Comparison of ENCODE assay signal across 8 cellular contexts in genomic region chr18:80147418-80148315, GRCh38. TPM values are rescaled to one million over a fixed set of nuclear protein-coding genes. Genes with fewer than 3 reads are reported as not detected.
DNase-seq lines count a peak whose midpoint lies in the region; ATAC-seq and TF ChIP-seq lines count a peak whose summit lies in the region.

No MANE protein-coding gene starts in this region.

- H2BK5ac ChIP-seq in mesenchymal stem cell (ENCODE audit: low read depth, low read length, poor library complexity, severe bottlenecking), result no peak overlapping the region

- H3K9me3 Mint-ChIP-seq in activated CD8-positive, alpha-beta T cell treated with anti-CD3 and anti-CD28 coated beads for 36 hours, result no peaks in the 10 kb centered on the region

- no peak overlapping the region for H2BK15ac ChIP-seq in mesenchymal stem cell (ENCODE audit: low read depth, poor library complexity, severe bottlenecking)

- TF ChIP-seq CTCF in activated CD8-positive, alpha-beta T cell treated with anti-CD3 and anti-CD28 coated beads for 36 hours (IDR thresholded peaks at IDR 0.05), result no peak

- POLR2A ChIA-PET in activated CD8-positive, alpha-beta T cell treated with anti-CD3 and anti-CD28 coated beads for 36 hours (lab: Charles Lee), result interaction anchor here (0.7 kb wide), 1 partner anchor 114 kb away, joined by 4 read pairs; the partner anchor contains the start of gene RBFA

- no peak overlapping the region for H3K4me2 ChIP-seq in mesenchymal stem cell (ENCODE audit: low read length, poor library complexity, severe bottlenecking)

- H2BK120ac ChIP-seq in mesenchymal stem cell (ENCODE audit: low read depth, low read length), result no peak overlapping the region

- DNase-seq in DMS153 treated with DMSO at 0.1 percent for 48 hours (lab: John Stamatoyannopoulos, UW; ENCODE audit: unreplicated experiment), result peak; percentile 23
- DNase-seq in DMS153 (lab: John Stamatoyannopoulos, UW), result no peak
- DNase-seq in NCI-H345 (lab: John Stamatoyannopoulos, UW), result peak; percentile 95
- DNase-seq in activated CD8-positive, alpha-beta T cell treated with anti-CD3 and anti-CD28 coated beads for 36 hours, result peak; percentile 92
- peak; percentile 59 for DNase-seq in effector CD8-positive, alpha-beta T cell (lab: John Stamatoyannopoulos, UW)
- DNase-seq in mesenchymal stem cell, result peak; percentile 55
- peak; percentile 56 for DNase-seq in stimulated activated CD8-positive, alpha-beta memory T cell treated with anti-CD3 and anti-CD28 coated beads, Interleukin-12 subunit alpha, Interleukin-12 subunit beta, amount 100 ng/mL, for 24 hours (ENCODE audit: extremely low read depth)

- peak overlapping the region; percentile 75 for H3K27ac Mint-ChIP-seq in activated CD8-positive, alpha-beta T cell treated with anti-CD3 and anti-CD28 coated beads for 36 hours

- CTCF ChIA-PET in activated CD8-positive, alpha-beta T cell treated with anti-CD3 and anti-CD28 coated beads for 36 hours (lab: Charles Lee), result interaction anchor here (1.3 kb wide), 1 partner anchor 9 kb away, joined by 4 read pairs; no protein-coding TSS in a partner anchor

- intact Hi-C loops in activated CD8-positive, alpha-beta T cell treated with anti-CD3 and anti-CD28 coated beads for 36 hours (cut with micrococcal nuclease), result no loop called here

- no peak overlapping the region for H2AFZ ChIP-seq in mesenchymal stem cell (ENCODE audit: low read depth, low read length)

- no peaks in the 10 kb centered on the region for H3K4me1 ChIP-seq in mesenchymal stem cell (ENCODE audit: control insufficient read depth, insufficient read depth, low read depth, low read length)

- WGBS in mesenchymal stem cell, result 83% methylated on average over 50 of the region's 52 CpGs

- H3K27ac ChIP-seq in mesenchymal stem cell (ENCODE audit: low read length, poor library complexity, severe bottlenecking), result no peak overlapping the region

- H3K23ac ChIP-seq in mesenchymal stem cell (ENCODE audit: low read length in 2 of 2), result no peak overlapping the region

- H3K27me3 Mint-ChIP-seq in activated CD8-positive, alpha-beta T cell treated with anti-CD3 and anti-CD28 coated beads for 36 hours, result peaks cover 14% of the 10 kb centered on the region

- peaks cover 14% of the 10 kb centered on the region for H3K4me1 Mint-ChIP-seq in activated CD8-positive, alpha-beta T cell treated with anti-CD3 and anti-CD28 coated beads for 36 hours (ENCODE audit: low read depth)

- ATAC-seq in HG03025 (IDR thresholded peaks at IDR 0.05; ENCODE audit: low FRiP score, unreplicated experiment), result peak; percentile 80
- peak; percentile 92 for ATAC-seq in activated CD8-positive, alpha-beta T cell treated with anti-CD3 and anti-CD28 coated beads for 36 hours

- H3K27me3 ChIP-seq in mesenchymal stem cell (ENCODE audit: control insufficient read depth in 1 of 2, insufficient read depth in 1 of 2, low read length in 2 of 2), result no peaks in the 10 kb centered on the region

- H3K36me3 Mint-ChIP-seq in activated CD8-positive, alpha-beta T cell treated with anti-CD3 and anti-CD28 coated beads for 36 hours (ENCODE audit: low read depth), result peaks cover 5% of the 10 kb centered on the region

- no peak overlapping the region for H2AK5ac ChIP-seq in mesenchymal stem cell (ENCODE audit: low read length, severe bottlenecking)

- no peaks in the 10 kb centered on the region for H3K9me3 ChIP-seq in mesenchymal stem cell (ENCODE audit: control insufficient read depth, low read length)

- peaks cover 6 to 36% of the 10 kb centered on the region in 2 experiments for H3K36me3 ChIP-seq in mesenchymal stem cell (ENCODE audit: control insufficient read depth in 1 of 2, insufficient read depth in 2 of 2, low read depth in 1 of 2, low read length in 2 of 2)

- peak overlapping the region; percentile 85 for H3K9ac ChIP-seq in mesenchymal stem cell (ENCODE audit: low read length)

- peak overlapping the region; percentile 21 to 84 for H3K4me3 ChIP-seq in mesenchymal stem cell (ENCODE audit: insufficient read depth in 1 of 2, low read depth in 1 of 2, low read length in 2 of 2)

- no peak overlapping the region for H3K14ac ChIP-seq in mesenchymal stem cell (ENCODE audit: low read length in 2 of 2)

- no peak overlapping the region for H3K18ac ChIP-seq in mesenchymal stem cell (ENCODE audit: low read depth in 1 of 2, low read length in 2 of 2)

- no peak overlapping the region for H4K8ac ChIP-seq in mesenchymal stem cell (ENCODE audit: low read length)

- H3K4me3 Mint-ChIP-seq in activated CD8-positive, alpha-beta T cell treated with anti-CD3 and anti-CD28 coated beads for 36 hours, result peak overlapping the region; percentile 75

- H3K4ac ChIP-seq in mesenchymal stem cell (ENCODE audit: low read depth in 1 of 2, low read length in 2 of 2), result no peak overlapping the region

- peaks cover 18% of the 10 kb centered on the region for H3K79me1 ChIP-seq in mesenchymal stem cell (replicated peaks; ENCODE audit: low read length, poor library complexity, severe bottlenecking)

- H4K91ac ChIP-seq in mesenchymal stem cell (ENCODE audit: low read length), result peak overlapping the region; percentile 15

- H2BK12ac ChIP-seq in mesenchymal stem cell (ENCODE audit: low read length in 2 of 2), result no peak overlapping the region

RNA-seq across cellular contexts. Expression of gene ADNP2, which starts 38.6 kb away (rescaled TPM):
- total RNA-seq in activated CD8-positive, alpha-beta T cell treated with anti-CD3 and anti-CD28 coated beads for 36 hours, result 10 to 100 TPM; 22.1 to 22.5 TPM
- polyA plus RNA-seq in mesenchymal stem cell (2013, experiment 1 of 2), result 13.5 TPM
- polyA plus RNA-seq in mesenchymal stem cell (2013, experiment 2 of 2), result 14.4 TPM
